27 cellular contexts compared by ENCODE assay signal in the genomic region with DNA sequence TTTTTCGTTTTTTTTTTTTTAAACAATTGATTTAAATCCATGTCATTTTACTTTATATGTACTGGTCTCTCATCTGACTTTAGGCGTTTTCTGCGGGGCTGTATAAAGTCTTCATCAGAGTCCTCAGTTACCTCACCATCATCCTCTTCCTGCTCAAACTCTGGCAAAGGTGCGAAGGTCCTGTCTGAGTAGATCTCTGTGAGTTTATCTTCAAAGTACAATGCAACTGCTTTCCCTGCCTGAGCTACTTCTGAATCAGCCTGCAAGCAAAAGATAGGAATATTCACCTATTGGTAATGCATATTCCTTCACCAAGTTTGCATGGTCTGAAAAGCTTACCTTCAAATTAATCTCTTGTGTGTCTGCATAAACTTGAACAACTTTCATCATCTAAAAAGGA.
DNase-seq lines count a peak whose midpoint lies in the region; ATAC-seq, FAIRE-seq and TF ChIP-seq lines count a peak whose summit lies in the region.
"Had no signal": no experiment of that assay in that cellular context is flagged by ENCODE, and none has a peak within 500 bp of the region (broad histone marks: within the 10 kb centered on the region; RNA-seq: fewer than 3 reads in every experiment).

No MANE protein-coding gene starts in this region.

- H3K27me3 ChIP-seq in small intestine (ENCODE audit: control insufficient read depth in 2 of 2, insufficient read depth in 2 of 2, low read length in 2 of 2): no peaks in the 10 kb centered on the region
- H3K27me3 ChIP-seq: BE2C, BLaER1 had no signal

- no peak overlapping the region for H3K4me3 ChIP-seq in small intestine (ENCODE audit: low read depth in 1 of 2, low read length in 2 of 2)
- H3K4me3 ChIP-seq: BLaER1, GM12878 had no signal

- TF ChIP-seq CTCF in natural killer cell (IDR thresholded peaks at IDR 0.05): no peak
- TF ChIP-seq CTCF in mesothelial cell of epicardium (IDR thresholded peaks at IDR 0.05; ENCODE audit: unreplicated experiment): no peak

- H3K27ac Mint-ChIP-seq in natural killer cell (peak overlapping the region; percentile 14 to 43), mesothelial cell of epicardium (peak overlapping the region; percentile 7)
- no peak overlapping the region for H3K27ac Mint-ChIP-seq in natural killer cell treated with Interleukin-12 subunit alpha and Interleukin-12 subunit beta and Interleukin-15 and Interleukin-18, amount 100 ng/mL, for 72 hours
- H3K27ac Mint-ChIP-seq: CD8-positive, alpha-beta memory T cell had no signal

- no peaks in the 10 kb centered on the region for H3K9me3 ChIP-seq in small intestine (ENCODE audit: control insufficient read depth, low read depth)
- H3K9me3 ChIP-seq: BE2C, BLaER1 had no signal

- peaks cover 22% of the 10 kb centered on the region for H3K36me3 Mint-ChIP-seq in natural killer cell
- peaks cover 18% of the 10 kb centered on the region for H3K36me3 Mint-ChIP-seq in natural killer cell treated with Interleukin-12 subunit alpha and Interleukin-12 subunit beta and Interleukin-15 and Interleukin-18, amount 100 ng/mL, for 72 hours
- peaks cover 41% of the 10 kb centered on the region for H3K36me3 Mint-ChIP-seq in mesothelial cell of epicardium

- no peak overlapping the region for H3K27ac ChIP-seq in small intestine (ENCODE audit: low read depth in 1 of 2, low read length in 1 of 2)
- H3K27ac ChIP-seq: BLaER1 had no signal

- ATAC-seq in natural killer cell: no peak
- ATAC-seq in natural killer cell treated with Interleukin-12 subunit alpha and Interleukin-12 subunit beta and Interleukin-15 and Interleukin-18, amount 100 ng/mL, for 72 hours: no peak
- ATAC-seq: GM12878 had no signal

- FAIRE-seq in small intestine (lab: Jason Lieb, UNC): no peak
- FAIRE-seq: A204.1, GM12878, GM12892, GM18507 had no signal

- WGBS in small intestine, 3 donors: 85 to 90% (median 86%) methylated on average over 4 of the region's 4 CpGs

- peaks cover 0 to 8% of the 10 kb centered on the region in 2 donors for H3K36me3 ChIP-seq in small intestine (ENCODE audit: control insufficient read depth in 2 of 2, insufficient read depth in 2 of 2, low read length in 2 of 2)

- no peaks in the 10 kb centered on the region for H3K4me1 Mint-ChIP-seq in natural killer cell
- H3K4me1 Mint-ChIP-seq in natural killer cell treated with Interleukin-12 subunit alpha and Interleukin-12 subunit beta and Interleukin-15 and Interleukin-18, amount 100 ng/mL, for 72 hours (ENCODE audit: low read depth in 2 of 2): no peaks in the 10 kb centered on the region
- H3K4me1 Mint-ChIP-seq in mesothelial cell of epicardium: no peaks in the 10 kb centered on the region
- H3K4me1 Mint-ChIP-seq: CD14-positive monocyte; CD4-positive, alpha-beta memory T cell; CD8-positive, alpha-beta memory T cell had no signal

- H3K27me3 Mint-ChIP-seq in natural killer cell (ENCODE audit: low read depth in 2 of 2): no peaks in the 10 kb centered on the region
- H3K27me3 Mint-ChIP-seq in natural killer cell treated with Interleukin-12 subunit alpha and Interleukin-12 subunit beta and Interleukin-15 and Interleukin-18, amount 100 ng/mL, for 72 hours: no peaks in the 10 kb centered on the region
- H3K27me3 Mint-ChIP-seq in mesothelial cell of epicardium (ENCODE audit: low read depth): no peaks in the 10 kb centered on the region
- H3K27me3 Mint-ChIP-seq: CD4-positive, alpha-beta memory T cell; CD4-positive, CD25-positive, alpha-beta regulatory T cell; CD8-positive, alpha-beta memory T cell had no signal

- no peak overlapping the region for H3K4me3 Mint-ChIP-seq in natural killer cell
- H3K4me3 Mint-ChIP-seq in natural killer cell treated with Interleukin-12 subunit alpha and Interleukin-12 subunit beta and Interleukin-15 and Interleukin-18, amount 100 ng/mL, for 72 hours: no peak overlapping the region
- H3K4me3 Mint-ChIP-seq in mesothelial cell of epicardium: no peak overlapping the region
- H3K4me3 Mint-ChIP-seq: CD14-positive monocyte; CD4-positive, alpha-beta memory T cell; CD4-positive, CD25-positive, alpha-beta regulatory T cell; CD8-positive, alpha-beta memory T cell had no signal

- intact Hi-C loops in natural killer cell (cut with micrococcal nuclease): no loop called here

- DNase-seq in natural killer cell: no peak
- no peak for DNase-seq in natural killer cell treated with Interleukin-12 subunit alpha and Interleukin-12 subunit beta and Interleukin-15 and Interleukin-18, amount 100 ng/mL, for 72 hours (ENCODE audit: low spot score)
- DNase-seq in mesothelial cell of epicardium (ENCODE audit: low spot score in 2 of 2, unreplicated experiment in 2 of 2): no peak
- peak; percentile 3 for DNase-seq in small intestine
- no peak for DNase-seq in NCI-H526 (lab: John Stamatoyannopoulos, UW)
- DNase-seq in NCI-H2107 treated with DMSO at 0.1 percent for 48 hours (lab: John Stamatoyannopoulos, UW; ENCODE audit: unreplicated experiment): no peak
- DNase-seq: 8988T; ACHN; BE2C; C1 segment of cervical spinal cord; CD4-positive, alpha-beta memory T cell; CD4-positive, CD25-positive, alpha-beta regulatory T cell; CD8-positive, alpha-beta memory T cell; COR-L47; DMS 273 treated with DMSO at 0.1 percent for 48 hours; DMS153; DMS53; DMS79; DND-41; EL; GDM1 had no signal

- H3K9me3 Mint-ChIP-seq in natural killer cell (no peaks in the 10 kb centered on the region), mesothelial cell of epicardium (no peaks in the 10 kb centered on the region)
- H3K9me3 Mint-ChIP-seq in natural killer cell treated with Interleukin-12 subunit alpha and Interleukin-12 subunit beta and Interleukin-15 and Interleukin-18, amount 100 ng/mL, for 72 hours: no peaks in the 10 kb centered on the region
- H3K9me3 Mint-ChIP-seq: CD14-positive monocyte; CD4-positive, CD25-positive, alpha-beta regulatory T cell; CD8-positive, alpha-beta memory T cell had no signal

- no peaks in the 10 kb centered on the region for H3K4me1 ChIP-seq in small intestine (ENCODE audit: control insufficient read depth in 2 of 2, insufficient read depth in 1 of 2, low read depth in 1 of 2, low read length in 1 of 2)
- H3K4me1 ChIP-seq: BE2C, BLaER1 had no signal

Comparison
In these comparisons a context has a peak if more than half of its experiments do, and no peak if none do; other contexts are left out.
1. H3K27ac Mint-ChIP-seq: peak in natural killer cell (2 of 2) and mesothelial cell of epicardium (single experiment); none in natural killer cell treated with Interleukin-12 subunit alpha and Interleukin-12 subunit beta and Interleukin-15 and Interleukin-18, amount 100 ng/mL, for 72 hours (0 of 2).